ENCODE assay signal across 2 cellular contexts in the genomic region with DNA sequence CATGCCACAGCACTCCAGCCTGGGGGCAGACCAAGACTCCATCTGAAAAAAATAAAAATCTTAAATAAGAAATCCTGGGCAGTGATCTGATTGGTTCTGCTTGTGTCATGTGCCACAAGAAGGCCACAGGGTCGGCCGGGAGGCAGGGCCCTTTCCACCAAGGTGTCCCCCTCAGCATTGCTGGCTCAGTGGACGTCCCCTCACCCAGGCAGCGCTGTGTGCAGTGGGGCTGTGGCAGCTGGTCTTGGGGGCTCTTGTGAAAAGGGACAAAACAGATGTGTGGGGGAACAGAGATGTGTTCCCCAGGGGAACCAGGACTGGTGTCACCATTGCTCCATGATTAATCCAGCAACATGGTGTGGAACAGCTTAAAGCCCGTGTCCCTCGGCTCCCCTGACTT.
A peak's percentile ranks its signal among the peaks of the same experiment; 100 is the strongest.
TF ChIP-seq lines count a peak whose summit lies in the region.

No MANE protein-coding gene starts in this region.

TF ChIP-seq in HepG2, 621 proteins besides CTCF, POLR2A, EP300 and RAD21:
- TF ChIP-seq ZNF557 (CRISPR knock-in tag; IDR thresholded peaks at IDR 0.05) (no peak), AGO2 (optimal IDR thresholded peaks at IDR 0.05; ENCODE audit: low read depth, low read length) (peak; percentile 29)

TF ChIP-seq in H1, 55 proteins besides CTCF, POLR2A, EP300 and RAD21:
- no peak for TF ChIP-seq CHD1 (IDR thresholded peaks at IDR 0.05; ENCODE audit: low read depth, low read length)
- no peak for TF ChIP-seq JUN (IDR thresholded peaks at IDR 0.05; ENCODE audit: low read depth, low read length)
- no peak for TF ChIP-seq TEAD4 (IDR thresholded peaks at IDR 0.05; ENCODE audit: low read depth, low read length)
- TF ChIP-seq BACH1 (IDR thresholded peaks at IDR 0.05; ENCODE audit: low read length), result no peak
- TF ChIP-seq RFX5 (IDR thresholded peaks at IDR 0.05; ENCODE audit: borderline replicate concordance, low read depth, low read length), result no peak
- TF ChIP-seq, protein P1, sequence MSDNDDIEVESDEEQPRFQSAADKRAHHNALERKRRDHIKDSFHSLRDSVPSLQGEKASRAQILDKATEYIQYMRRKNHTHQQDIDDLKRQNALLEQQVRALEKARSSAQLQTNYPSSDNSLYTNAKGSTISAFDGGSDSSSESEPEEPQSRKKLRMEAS (IDR thresholded peaks at IDR 0.05), result no peak
- TF ChIP-seq CHD2 (IDR thresholded peaks at IDR 0.05; ENCODE audit: low read length), result no peak
- TF ChIP-seq BRCA1 (IDR thresholded peaks at IDR 0.05; ENCODE audit: low read depth, low read length), result no peak
- TF ChIP-seq NANOG (IDR thresholded peaks at IDR 0.05; ENCODE audit: insufficient read depth, low read depth, low read length, poor library complexity, severe bottlenecking), result no peak
- TF ChIP-seq, protein P2, sequence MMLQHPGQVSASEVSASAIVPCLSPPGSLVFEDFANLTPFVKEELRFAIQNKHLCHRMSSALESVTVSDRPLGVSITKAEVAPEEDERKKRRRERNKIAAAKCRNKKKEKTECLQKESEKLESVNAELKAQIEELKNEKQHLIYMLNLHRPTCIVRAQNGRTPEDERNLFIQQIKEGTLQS (IDR thresholded peaks at IDR 0.05; ENCODE audit: insufficient read depth, low read depth, low read length), result no peak
- TF ChIP-seq SRF (IDR thresholded peaks at IDR 0.05; ENCODE audit: low read depth, low read length), result no peak
- no peak for TF ChIP-seq ZNF274 (IDR thresholded peaks at IDR 0.05; ENCODE audit: borderline replicate concordance, extremely low read depth, low read length)
- TF ChIP-seq BCL11A (IDR thresholded peaks at IDR 0.05; ENCODE audit: low read depth in 2 of 2, low read length in 2 of 2), result no peak
- no peak for TF ChIP-seq YY1 (IDR thresholded peaks at IDR 0.05; ENCODE audit: low read depth, low read length)
- no peak for TF ChIP-seq CREB1 (IDR thresholded peaks at IDR 0.05)
- TF ChIP-seq KDM5A (IDR thresholded peaks at IDR 0.05; ENCODE audit: low read length), result no peak
- no peak for TF ChIP-seq TAF7 (optimal IDR thresholded peaks at IDR 0.05; ENCODE audit: borderline replicate concordance, low read depth, low read length)
